Comparison of ENCODE assay signal across 34 cellular contexts in genomic region chr12:113676547-113676946, GRCh38.
"Had no signal": no experiment of that assay in that cellular context is flagged by ENCODE, and none has a peak within 500 bp of the region (broad histone marks: within the 10 kb centered on the region; RNA-seq: fewer than 3 reads in every experiment).

No MANE protein-coding gene starts in this region.

- H3K9me3 ChIP-seq: MG63 had no signal

- H3K36me3 ChIP-seq: MG63 had no signal

- DNase-seq: Kasumi-1, MG63, MM.1S, MV-4-11, NCI-H1048, NCI-H1092, NCI-H1092 treated with DMSO at 0.1 percent for 48 hours, NCI-H1105, NCI-H1105 treated with DMSO at 0.1 percent for 48 hours, NCI-H1417, NCI-H1417 treated with DMSO at 0.1 percent for 48 hours, NCI-H1436, NCI-H1436 treated with DMSO at 0.1 percent for 48 hours, NCI-H146, NCI-H1694, NCI-H1694 treated with DMSO at 0.1 percent for 48 hours, NCI-H187, NCI-H187 treated with DMSO at 0.1 percent for 48 hours, NCI-H1930, NCI-H2029, NCI-H2029 treated with DMSO at 0.1 percent for 48 hours, NCI-H2081, NCI-H2081 treated with DMSO at 0.1 percent for 48 hours, NCI-H2107, NCI-H2171, NCI-H2171 treated with DMSO at 0.1 percent for 48 hours, NCI-H2227 treated with DMSO at 0.1 percent for 48 hours, NCI-H226, NCI-H345, NCI-H446, NCI-H446 treated with DMSO at 0.1 percent for 48 hours, NCI-H510A, NCI-H510A treated with DMSO at 0.1 percent for 48 hours, NCI-H524 had no signal

- H3K4me3 ChIP-seq: MG63 had no signal
